Comparison of ENCODE assay signal across 8 cellular contexts in the genomic region with DNA sequence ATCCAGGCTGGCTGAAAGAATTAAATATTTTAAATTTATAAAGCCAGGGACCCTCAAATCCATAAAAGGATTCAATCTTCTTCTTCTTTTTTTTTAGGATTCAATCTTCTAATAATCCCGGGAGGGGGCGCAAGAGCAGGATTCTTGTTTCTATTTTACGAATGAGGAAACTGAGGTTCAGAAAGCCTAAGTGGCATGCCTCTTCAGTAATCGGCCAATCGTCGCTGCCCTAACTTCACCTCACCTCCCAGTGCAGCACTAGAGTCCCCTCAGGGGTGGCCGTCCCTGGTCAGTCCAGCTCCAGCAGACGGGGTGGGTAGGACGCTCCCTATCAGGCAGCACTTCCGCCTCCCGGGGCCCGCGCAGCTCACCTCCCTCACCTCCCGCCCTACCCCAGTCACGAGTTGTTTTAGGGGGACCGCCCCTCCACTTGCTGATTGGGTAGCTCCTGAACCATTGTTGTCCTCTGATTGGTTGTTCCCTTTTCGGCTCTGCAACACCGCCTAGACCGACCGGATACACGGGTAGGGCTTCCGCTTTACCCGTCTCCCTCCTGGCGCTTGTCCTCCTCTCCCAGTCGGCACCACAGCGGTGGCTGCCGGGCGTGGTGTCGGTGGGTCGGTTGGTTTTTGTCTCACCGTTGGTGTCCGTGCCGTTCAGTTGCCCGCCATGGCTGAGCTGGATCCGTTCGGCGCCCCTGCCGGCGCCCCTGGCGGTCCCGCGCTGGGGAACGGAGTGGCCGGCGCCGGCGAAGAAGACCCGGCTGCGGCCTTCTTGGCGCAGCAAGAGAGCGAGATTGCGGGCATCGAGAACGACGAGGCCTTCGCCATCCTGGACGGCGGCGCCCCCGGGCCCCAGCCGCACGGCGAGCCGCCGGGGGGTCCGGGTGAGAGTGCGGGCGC. TPM values are rescaled to one million over a fixed set of nuclear protein-coding genes. Genes with fewer than 3 reads are reported as not detected.
A peak's percentile ranks its signal among the peaks of the same experiment; 100 is the strongest.
DNase-seq lines count a peak whose midpoint lies in the region; ATAC-seq and TF ChIP-seq lines count a peak whose summit lies in the region.

A gene with protein sequence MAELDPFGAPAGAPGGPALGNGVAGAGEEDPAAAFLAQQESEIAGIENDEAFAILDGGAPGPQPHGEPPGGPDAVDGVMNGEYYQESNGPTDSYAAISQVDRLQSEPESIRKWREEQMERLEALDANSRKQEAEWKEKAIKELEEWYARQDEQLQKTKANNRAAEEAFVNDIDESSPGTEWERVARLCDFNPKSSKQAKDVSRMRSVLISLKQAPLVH (plus strand): TSS at position 534 of the 902 bp plus-strand sequence. CDS start 136 bp downstream, at position 670.

- DNase-seq in NCI-H1417 (lab: John Stamatoyannopoulos, UW) (peak; percentile 91 to 98 (median 92)), SW 1271 (lab: John Stamatoyannopoulos, UW) (peak; percentile 90 to 95), Right ventricle myocardium inferior (ENCODE audit: missing footprints) (peak; percentile 97), ovary (peak; percentile 92 to 95 (median 93)), thyroid gland (peak; percentile 98 to 99)
- DNase-seq in activated naive CD8-positive, alpha-beta T cell treated with anti-CD3 and anti-CD28 coated beads, Interleukin-2, amount 50 U/mL, for 16 hours (ENCODE audit: low read depth, low spot score): peak; percentile 87

- TF ChIP-seq CTCF in GM12874 (IDR thresholded peaks at IDR 0.05; ENCODE audit: insufficient read depth, low read depth, low read length) (peak; percentile 38), ovary (IDR thresholded peaks at IDR 0.05) (peak; percentile 40 to 66 (median 62)), thyroid gland (IDR thresholded peaks at IDR 0.05) (peak in 4 of 6 experiments; percentile 28 to 57 (median 47))

- H3K27me3 ChIP-seq in ovary (no peaks in the 10 kb centered on the region), thyroid gland (no peaks in the 10 kb centered on the region)

- ATAC-seq in HG02763 (IDR thresholded peaks at IDR 0.05; ENCODE audit: unreplicated experiment) (peak; percentile 98), Right ventricle myocardium inferior (peak; percentile 99)

- 0 to 1% (median 0%) methylated on average over 43 to 68 of the region's 68 CpGs for WGBS in ovary, 3 donors
- WGBS in thyroid gland, 2 donors: 0% methylated on average over 8 to 48 of the region's 68 CpGs

- H3K4me3 ChIP-seq in ovary (peak within 1 kb of the TSS; percentile 79), thyroid gland (replicated peaks in 1 of 3) (peak within 1 kb of the TSS; percentile 79 to 92 (median 84))

- H3K27ac ChIP-seq in ovary (peak within 1 kb of the TSS; percentile 74 to 75), thyroid gland (peak within 1 kb of the TSS; percentile 76 to 89 (median 88))

- TF ChIP-seq POLR2A in ovary (IDR thresholded peaks at IDR 0.05) (peak; percentile 58), thyroid gland (IDR thresholded peaks at IDR 0.05) (peak; percentile 49 to 93)

- H3K4me1 ChIP-seq in ovary (ENCODE audit: insufficient read depth) (peaks cover 16% of the 10 kb centered on the region), thyroid gland (peaks cover 44 to 45% of the 10 kb centered on the region in 2 donors)

- TF ChIP-seq EP300 in ovary (IDR thresholded peaks at IDR 0.05): peak; percentile 32

- H3K36me3 ChIP-seq in ovary (no peaks in the 10 kb centered on the region), thyroid gland (peaks cover 0 to 3% of the 10 kb centered on the region in 2 donors)

- H3K9me3 ChIP-seq in ovary: no peaks in the 10 kb centered on the region
- H3K9me3 ChIP-seq in thyroid gland: no peaks in the 10 kb centered on the region

- intact Hi-C loops in Right ventricle myocardium inferior (cut with DNase I): loop anchor here (2.0 kb wide), 2 partner anchors 68 to 138 kb away; a partner anchor contains a TSS
- intact Hi-C loops in ovary (cut with DNase I): loop anchor here in 1 of 4 donors (10.0 kb wide), 1 partner anchor 134 kb away; no protein-coding TSS in a partner anchor
- intact Hi-C loops in thyroid gland (cut with DNase I): no loop called here

RNA-seq across cellular contexts. Expression of the gene that starts here (rescaled TPM):
- total RNA-seq in Right ventricle myocardium inferior (69.4 TPM), ovary (100 to 1,000 TPM; 170 to 223 (median 202) TPM), thyroid gland (100 to 1,000 TPM; 215 to 373 (median 259) TPM)
- polyA plus RNA-seq in ovary: 100 to 1,000 TPM; 242 to 243 TPM

Comparison
In these comparisons a context has a peak if more than half of its experiments do, and no peak if none do; other contexts are left out.
1. Peak in every context shown above with its lines: DNase-seq, ATAC-seq, H3K4me3 ChIP-seq and H3K27ac ChIP-seq.